ENCODE assay signal across 12 cellular contexts in the genomic region with DNA sequence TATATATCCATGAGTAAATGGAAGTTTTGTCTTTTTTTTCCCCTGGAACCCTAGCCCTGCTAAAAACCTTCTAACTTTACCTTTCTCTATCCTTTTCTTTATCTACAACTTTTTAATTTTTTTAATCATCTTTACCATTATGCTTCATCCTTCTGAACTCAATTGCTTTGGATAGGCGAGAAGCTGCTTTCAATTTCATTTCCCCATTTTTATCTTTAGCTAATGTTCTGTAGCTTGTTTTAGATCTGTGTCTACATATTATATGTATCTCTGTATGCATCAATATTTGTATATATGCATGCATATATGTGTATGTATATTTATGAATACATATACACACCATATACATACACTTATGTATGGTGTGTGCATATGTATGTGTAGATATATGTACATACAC. TPM values are rescaled to one million over a fixed set of nuclear protein-coding genes. Genes with fewer than 3 reads are reported as not detected.
A peak's percentile ranks its signal among the peaks of the same experiment; 100 is the strongest.
DNase-seq lines count a peak whose midpoint lies in the region; ATAC-seq and TF ChIP-seq lines count a peak whose summit lies in the region.
"Had no signal": no experiment of that assay in that cellular context is flagged by ENCODE, and none has a peak within 500 bp of the region (broad histone marks: within the 10 kb centered on the region; RNA-seq: fewer than 3 reads in every experiment).

No MANE protein-coding gene starts in this region.

- peaks cover 89% of the 10 kb centered on the region for H3K36me3 ChIP-seq in OCI-LY1 (ENCODE audit: insufficient read depth, low read length)

- no peak for ATAC-seq in activated T-cell treated with anti-CD3 and anti-CD28 coated beads, Interleukin-2, amount 50 U/mL, for 72 hours (replicated peaks in 1 of 2)
- ATAC-seq in HG02642 (IDR thresholded peaks at IDR 0.05; ENCODE audit: poor library complexity, unreplicated experiment) (peak; percentile 60), GM18519 (IDR thresholded peaks at IDR 0.05; ENCODE audit: low FRiP score, unreplicated experiment) (no peak)
- no peak for ATAC-seq in stimulated activated effector memory CD8-positive, alpha-beta T cell treated with anti-CD3 and anti-CD28 coated beads, Interleukin-12 subunit alpha, Interleukin-12 subunit beta, amount 100 ng/mL, for 72 hours
- ATAC-seq: HCT116 had no signal

- no peaks in the 10 kb centered on the region for H3K27me3 Mint-ChIP-seq in activated T-cell treated with anti-CD3 and anti-CD28 coated beads, Interleukin-2, amount 50 U/mL, for 72 hours (ENCODE audit: low read depth)

- no peak for DNase-seq in activated T-cell treated with anti-CD3 and anti-CD28 coated beads, Interleukin-2, amount 50 U/mL, for 72 hours
- DNase-seq in activated T-cell treated with anti-CD3 and anti-CD28 coated beads, Interleukin-2, amount 50 U/mL, for 48 hours = no peak
- no peak for DNase-seq in stimulated activated effector memory CD8-positive, alpha-beta T cell treated with anti-CD3 and anti-CD28 coated beads, Interleukin-12 subunit alpha, Interleukin-12 subunit beta, amount 100 ng/mL, for 72 hours (ENCODE audit: low spot score in 2 of 2)
- DNase-seq in DMS79 (lab: John Stamatoyannopoulos, UW) (no peak), COLO668 (lab: John Stamatoyannopoulos, UW; ENCODE audit: unreplicated experiment) (no peak)
- DNase-seq: kidney, NCI-H187 treated with DMSO at 0.1 percent for 48 hours had no signal

- peaks cover 31% of the 10 kb centered on the region for H3K79me2 ChIP-seq in OCI-LY1 (ENCODE audit: insufficient read depth, low read length)

- H3K4me3 ChIP-seq in OCI-LY1 (ENCODE audit: low read depth, low read length, poor library complexity, severe bottlenecking) = no peak overlapping the region

- H3F3A ChIP-seq in OCI-LY1 (ENCODE audit: insufficient read depth, low read length) = no peaks in the 10 kb centered on the region

- no peaks in the 10 kb centered on the region for H4K20me1 ChIP-seq in OCI-LY1 (ENCODE audit: insufficient read depth, low read length)

- H3K4me2 ChIP-seq in OCI-LY1 (ENCODE audit: low read length) = no peak overlapping the region

- H3K36me3 Mint-ChIP-seq in activated T-cell treated with anti-CD3 and anti-CD28 coated beads, Interleukin-2, amount 50 U/mL, for 72 hours (ENCODE audit: insufficient read depth in 2 of 2) = peaks cover 23 to 61% of the 10 kb centered on the region in 2 donors
- H3K36me3 Mint-ChIP-seq in stimulated activated effector memory CD8-positive, alpha-beta T cell treated with anti-CD3 and anti-CD28 coated beads, Interleukin-12 subunit alpha, Interleukin-12 subunit beta, amount 100 ng/mL, for 72 hours = peaks cover 67% of the 10 kb centered on the region
- H3K36me3 Mint-ChIP-seq: brain had no signal

- H3K4me3 Mint-ChIP-seq in activated T-cell treated with anti-CD3 and anti-CD28 coated beads, Interleukin-2, amount 50 U/mL, for 72 hours = peak overlapping the region in 1 of 2 donors; percentile 74
- H3K4me3 Mint-ChIP-seq in stimulated activated effector memory CD8-positive, alpha-beta T cell treated with anti-CD3 and anti-CD28 coated beads, Interleukin-12 subunit alpha, Interleukin-12 subunit beta, amount 100 ng/mL, for 72 hours = peak overlapping the region; percentile 16
- H3K4me3 Mint-ChIP-seq: brain had no signal

- peaks cover 57% of the 10 kb centered on the region for H3K4me1 ChIP-seq in OCI-LY1 (ENCODE audit: insufficient read depth, low read length, severe bottlenecking)

- peak overlapping the region; percentile 97 for H3K27ac Mint-ChIP-seq in activated T-cell treated with anti-CD3 and anti-CD28 coated beads, Interleukin-2, amount 50 U/mL, for 72 hours
- H3K27ac Mint-ChIP-seq in stimulated activated effector memory CD8-positive, alpha-beta T cell treated with anti-CD3 and anti-CD28 coated beads, Interleukin-12 subunit alpha, Interleukin-12 subunit beta, amount 100 ng/mL, for 72 hours = peak overlapping the region; percentile 76
- H3K27ac Mint-ChIP-seq: brain had no signal

- H3K27ac ChIP-seq in OCI-LY1 (ENCODE audit: low read depth, low read length, poor library complexity, severe bottlenecking) = peak overlapping the region; percentile 48

- no peaks in the 10 kb centered on the region for H3K9me2 ChIP-seq in OCI-LY1 (ENCODE audit: low read depth, low read length)

- H3K9ac ChIP-seq in OCI-LY1 (ENCODE audit: low read length) = no peak overlapping the region

- H2AFZ ChIP-seq in OCI-LY1 (ENCODE audit: low read length) = no peak overlapping the region

- H3K4me1 Mint-ChIP-seq in activated T-cell treated with anti-CD3 and anti-CD28 coated beads, Interleukin-2, amount 50 U/mL, for 72 hours (ENCODE audit: low read depth) = peaks cover 90% of the 10 kb centered on the region
- peaks cover 73% of the 10 kb centered on the region for H3K4me1 Mint-ChIP-seq in stimulated activated effector memory CD8-positive, alpha-beta T cell treated with anti-CD3 and anti-CD28 coated beads, Interleukin-12 subunit alpha, Interleukin-12 subunit beta, amount 100 ng/mL, for 72 hours

- peaks cover 0 to 3% of the 10 kb centered on the region in 2 donors for H3K9me3 Mint-ChIP-seq in activated T-cell treated with anti-CD3 and anti-CD28 coated beads, Interleukin-2, amount 50 U/mL, for 72 hours
- H3K9me3 Mint-ChIP-seq in stimulated activated effector memory CD8-positive, alpha-beta T cell treated with anti-CD3 and anti-CD28 coated beads, Interleukin-12 subunit alpha, Interleukin-12 subunit beta, amount 100 ng/mL, for 72 hours = no peaks in the 10 kb centered on the region
- H3K9me3 Mint-ChIP-seq: brain had no signal

- no peaks in the 10 kb centered on the region for H3K9me3 ChIP-seq in OCI-LY1 (ENCODE audit: low read length)

- H3K27me3 ChIP-seq in OCI-LY1 (ENCODE audit: insufficient read depth, low read length) = no peaks in the 10 kb centered on the region

- no peak for TF ChIP-seq CTCF in OCI-LY1 (IDR thresholded peaks at IDR 0.05; ENCODE audit: low read length)

RNA-seq across cellular contexts. Expression of a gene that starts 57.4 kb away (rescaled TPM):
- total RNA-seq in activated T-cell treated with anti-CD3 and anti-CD28 coated beads, Interleukin-2, amount 50 U/mL, for 72 hours = 100 to 1,000 TPM; 490 to 545 TPM
